Comparison of ENCODE assay signal across 8 cellular contexts in genomic region chr16:50697881-50698767, GRCh38. TPM values are rescaled to one million over a fixed set of nuclear protein-coding genes. Genes with fewer than 3 reads are reported as not detected.
A peak's percentile ranks its signal among the peaks of the same experiment; 100 is the strongest.
DNase-seq lines count a peak whose midpoint lies in the region; ATAC-seq, FAIRE-seq and TF ChIP-seq lines count a peak whose summit lies in the region.

No MANE protein-coding gene starts in this region.

- H3K4me3 Mint-ChIP-seq in activated T-cell treated with anti-CD3 and anti-CD28 coated beads, Interleukin-2, amount 50 U/mL, for 4 hours, result peak overlapping the region; percentile 75

- no peaks in the 10 kb centered on the region for H3K27me3 Mint-ChIP-seq in activated T-cell treated with anti-CD3 and anti-CD28 coated beads, Interleukin-2, amount 50 U/mL, for 4 hours (ENCODE audit: low read depth)

- H3K9me3 ChIP-seq in heart left ventricle (no peaks in the 10 kb centered on the region), spleen (peaks cover 0 to under 1% (median 0%) of the 10 kb centered on the region in 8 donors)

- TF ChIP-seq POLR2A in heart left ventricle (IDR thresholded peaks at IDR 0.05) (no peak), spleen (IDR thresholded peaks at IDR 0.05) (no peak)

- H3K27me3 ChIP-seq in heart left ventricle (peaks cover 0 to 4% (median 0%) of the 10 kb centered on the region in 9 donors), spleen (replicated peaks in 1 of 7) (no peaks in the 10 kb centered on the region)

- POLR2A ChIA-PET in AG04449 (lab: Yijun Ruan, JAX), result no interaction called here

- WGBS in heart left ventricle, 4 donors, result 28 to 40% (median 35%) methylated on average over 18 to 19 of the region's 19 CpGs
- 24 to 47% (median 30%) methylated on average over 17 to 19 of the region's 19 CpGs for WGBS in spleen, 5 donors

- CTCF ChIA-PET in AG04449 (lab: Yijun Ruan, JAX), result interaction anchor here (1.7 to 2.6 kb wide), 2 partner anchors 33 to 109 kb away, joined by 4 to 8 read pairs; no protein-coding TSS in a partner anchor

- H3K27ac ChIP-seq in heart left ventricle (peak overlapping the region; percentile 55 to 91 (median 72)), spleen (peak overlapping the region; percentile 70 to 92 (median 82))

- H3K36me3 ChIP-seq in heart left ventricle, result peaks cover 0 to 22% (median 0%) of the 10 kb centered on the region in 9 donors
- no peaks in the 10 kb centered on the region for H3K36me3 ChIP-seq in spleen

- H3K4me1 Mint-ChIP-seq in activated T-cell treated with anti-CD3 and anti-CD28 coated beads, Interleukin-2, amount 50 U/mL, for 4 hours (ENCODE audit: low read depth), result peaks cover 89% of the 10 kb centered on the region

- ATAC-seq in GM18873 (IDR thresholded peaks at IDR 0.05; ENCODE audit: low FRiP score, unreplicated experiment) (peak; percentile 48), HG03139 (IDR thresholded peaks at IDR 0.05; ENCODE audit: unreplicated experiment) (peak; percentile 27), heart left ventricle (peak; percentile 49 to 81 (median 70))
- peak; percentile 38 to 49 for ATAC-seq in activated T-cell treated with anti-CD3 and anti-CD28 coated beads, Interleukin-2, amount 50 U/mL, for 4 hours

- DNase-seq in AG04449 (ENCODE audit: low read depth, low spot score) (no peak), heart left ventricle (peak in 4 of 5 donors; percentile 48 to 63 (median 53)), spleen (peak; percentile 82), NCI-H128 (lab: John Stamatoyannopoulos, UW; ENCODE audit: unreplicated experiment) (no peak), D721Med (ENCODE audit: insufficient read length, low spot score) (no peak)
- peak; percentile 40 for DNase-seq in activated T-cell treated with anti-CD3 and anti-CD28 coated beads, Interleukin-2, amount 50 U/mL, for 4 hours

- TF ChIP-seq CTCF in AG04449 (IDR thresholded peaks at IDR 0.05; ENCODE audit: insufficient read depth, low read length, missing control alignments) (no peak), heart left ventricle (IDR thresholded peaks at IDR 0.05) (no peak), spleen (IDR thresholded peaks at IDR 0.05 in 8 of 11, conservative IDR thresholded peaks at IDR 0.05 in 3 of 11) (no peak), D721Med (IDR thresholded peaks at IDR 0.05; ENCODE audit: insufficient read depth, missing control alignments) (no peak)

- H3K4me3 ChIP-seq in AG04449 (ENCODE audit: low read depth, low read length) (peak overlapping the region; percentile 27), heart left ventricle (peak overlapping the region in 11 of 12 donors; percentile 19 to 62 (median 47)), spleen (peak overlapping the region; percentile 10 to 64 (median 32))

- intact Hi-C loops in heart left ventricle (cut with DNase I) (loop anchor here in 5 of 10 donors (5.0 to 10.0 kb wide), 2 partner anchors 44 to 47 kb away; partner anchors contain the start of gene CYLD (in 5 of the 5)), spleen (cut with DNase I; ENCODE audit: low total_unique reads) (no loop called here)

- H3K4me1 ChIP-seq in heart left ventricle (peaks cover 4 to 74% (median 28%) of the 10 kb centered on the region in 12 donors), spleen (peaks cover 43 to 91% (median 59%) of the 10 kb centered on the region in 6 donors)

- H3K9me3 Mint-ChIP-seq in activated T-cell treated with anti-CD3 and anti-CD28 coated beads, Interleukin-2, amount 50 U/mL, for 4 hours, result no peaks in the 10 kb centered on the region

- FAIRE-seq in D721Med (lab: Jason Lieb, UNC), result no peak

- H3K36me3 Mint-ChIP-seq in activated T-cell treated with anti-CD3 and anti-CD28 coated beads, Interleukin-2, amount 50 U/mL, for 4 hours (ENCODE audit: insufficient read depth), result peaks cover 13% of the 10 kb centered on the region

RNA-seq across cellular contexts. Expression of gene NOD2, which starts 4.7 kb away (rescaled TPM):
- total RNA-seq in activated T-cell treated with anti-CD3 and anti-CD28 coated beads, Interleukin-2, amount 50 U/mL, for 4 hours, result 1 to 10 TPM; 2.9 to 6.2 (median 3.9) TPM
- total RNA-seq in heart left ventricle (1 to 10 TPM in 4 of 9 donors, under 1 TPM in 5; 0.21 to 6.5 (median 0.91) TPM), spleen (10 to 100 TPM in 3 of 7 donors, 1 to 10 TPM in 4; 5.6 to 23.2 (median 9.9) TPM)
- polyA plus RNA-seq in heart left ventricle (under 1 TPM; 0.46 to 0.71 TPM), spleen (1 to 10 TPM in 2 of 3 donors, under 1 TPM in 1; 0.41 to 2.8 (median 2.3) TPM)

RNA-seq across cellular contexts. Expression of gene SNX20, which starts 17.0 kb away (rescaled TPM):
- 10 to 100 TPM; 16.3 to 25.7 (median 16.6) TPM for total RNA-seq in activated T-cell treated with anti-CD3 and anti-CD28 coated beads, Interleukin-2, amount 50 U/mL, for 4 hours
- total RNA-seq in heart left ventricle, result 10 to 100 TPM in 1 of 9 donors, 1 to 10 TPM in 1, under 1 TPM in 7; 0.37 to 11.9 (median 0.67) TPM
- under 1 TPM; 0.27 to 0.54 TPM for polyA plus RNA-seq in heart left ventricle
- total RNA-seq in spleen, result 10 to 100 TPM; 27.2 to 50.5 (median 34.7) TPM
- 10 to 100 TPM; 17.6 to 24.6 (median 23.7) TPM for polyA plus RNA-seq in spleen

RNA-seq across cellular contexts. Expression of gene CYLD, which starts 43.8 kb away (rescaled TPM):
- total RNA-seq in activated T-cell treated with anti-CD3 and anti-CD28 coated beads, Interleukin-2, amount 50 U/mL, for 4 hours, result 100 to 1,000 TPM in 1 of 3 donors, 10 to 100 TPM in 2; 84.5 to 133 (median 88.4) TPM
- total RNA-seq in heart left ventricle (10 to 100 TPM; 20.2 to 68.8 (median 40.0) TPM), spleen (100 to 1,000 TPM in 6 of 7 donors, 10 to 100 TPM in 1; 90.3 to 133 (median 108) TPM)
- polyA plus RNA-seq in heart left ventricle (10 to 100 TPM in 1 of 2 donors, 1 to 10 TPM in 1; 7.5 to 34.9 TPM), spleen (10 to 100 TPM; 19.9 to 31.0 (median 30.7) TPM)

Comparison
In these comparisons a context has a peak if more than half of its experiments do, and no peak if none do; other contexts are left out.
1. DNase-seq: peak in activated T-cell treated with anti-CD3 and anti-CD28 coated beads, Interleukin-2, amount 50 U/mL, for 4 hours (single experiment), heart left ventricle (4 of 5) and spleen (single experiment); none in AG04449 (single experiment), NCI-H128 (single experiment) and D721Med (single experiment).
2. Peak in every context shown above with its lines, with median percentiles within 50 percentile points of each other: H3K4me3 ChIP-seq and ATAC-seq.